ENCODE assay signal across 20 cellular contexts in the genomic region with DNA sequence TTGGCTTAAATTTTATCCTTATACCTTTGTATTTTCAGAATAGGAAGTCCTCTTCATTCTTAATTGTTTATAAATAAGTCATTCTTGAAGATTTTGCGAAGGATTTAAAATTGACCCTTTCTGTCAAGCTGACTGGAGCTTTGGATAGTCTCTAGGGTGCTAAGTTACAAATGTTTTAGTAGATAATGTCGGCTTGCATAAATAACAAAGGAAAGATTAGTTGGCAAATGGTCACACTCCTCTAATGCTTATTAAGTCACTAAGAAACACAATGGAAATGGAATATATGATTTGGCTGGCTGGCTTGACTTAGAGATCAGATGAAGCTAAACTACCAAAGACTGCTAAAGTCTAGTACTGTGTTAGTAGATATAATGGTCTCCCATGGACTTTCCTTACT. TPM values are rescaled to one million over a fixed set of nuclear protein-coding genes. Genes with fewer than 3 reads are reported as not detected.
DNase-seq lines count a peak whose midpoint lies in the region; ATAC-seq and TF ChIP-seq lines count a peak whose summit lies in the region.
"Had no signal": no experiment of that assay in that cellular context is flagged by ENCODE, and none has a peak within 500 bp of the region (broad histone marks: within the 10 kb centered on the region; RNA-seq: fewer than 3 reads in every experiment).

No MANE protein-coding gene starts in this region.

- no peak overlapping the region for H2AFZ ChIP-seq in Karpas-422 (ENCODE audit: low read length)
- H2AFZ ChIP-seq: GM23248 had no signal

- H3K27me3 ChIP-seq in Karpas-422 (ENCODE audit: low read length), result no peaks in the 10 kb centered on the region
- no peaks in the 10 kb centered on the region for H3K27me3 ChIP-seq in CD8-positive, alpha-beta memory T cell (ENCODE audit: insufficient read depth, low read length, poor library complexity, severe bottlenecking)
- H3K27me3 ChIP-seq: BLaER1 treated with 17β-estradiol and CSF1 and Interleukin-3, amounts not matched to agents 10 nM and 100 nM had no signal

- peak overlapping the region; percentile 65 for H3K27ac ChIP-seq in Karpas-422 (ENCODE audit: low read length)
- no peak overlapping the region for H3K27ac ChIP-seq in CD8-positive, alpha-beta memory T cell (ENCODE audit: low read depth, low read length)
- H3K27ac ChIP-seq: BLaER1 treated with 17β-estradiol and CSF1 and Interleukin-3, amounts not matched to agents 10 nM and 100 nM; GM23248 had no signal

- H3K36me3 ChIP-seq in Karpas-422 (ENCODE audit: insufficient read depth, low read length), result peaks cover 70% of the 10 kb centered on the region
- H3K36me3 ChIP-seq in CD8-positive, alpha-beta memory T cell (ENCODE audit: insufficient read depth, low read length), result peaks cover 45% of the 10 kb centered on the region

- no peak overlapping the region for H3K9ac ChIP-seq in Karpas-422 (ENCODE audit: low read length)
- H3K9ac ChIP-seq: BLaER1 treated with 17β-estradiol and CSF1 and Interleukin-3, amounts not matched to agents 10 nM and 100 nM; GM23248 had no signal

- no peaks in the 10 kb centered on the region for H3K27me3 Mint-ChIP-seq in activated naive CD8-positive, alpha-beta T cell
- H3K27me3 Mint-ChIP-seq in activated naive CD8-positive, alpha-beta T cell treated with anti-CD3 and anti-CD28 coated beads, Interleukin-2, amount 50 U/mL, for 24 hours, result no peaks in the 10 kb centered on the region
- H3K27me3 Mint-ChIP-seq in brain, result no peaks in the 10 kb centered on the region
- no peaks in the 10 kb centered on the region for H3K27me3 Mint-ChIP-seq in CD8-positive, alpha-beta memory T cell
- H3K27me3 Mint-ChIP-seq: B cell, IgD-negative memory B cell had no signal

- no peak overlapping the region for H3K4me3 Mint-ChIP-seq in activated naive CD8-positive, alpha-beta T cell
- no peak overlapping the region for H3K4me3 Mint-ChIP-seq in activated naive CD8-positive, alpha-beta T cell treated with anti-CD3 and anti-CD28 coated beads, Interleukin-2, amount 50 U/mL, for 24 hours
- H3K4me3 Mint-ChIP-seq in brain, result no peak overlapping the region
- no peak overlapping the region for H3K4me3 Mint-ChIP-seq in stimulated activated effector memory CD8-positive, alpha-beta T cell treated with anti-CD3 and anti-CD28 coated beads, Interleukin-12 subunit alpha, Interleukin-12 subunit beta, amount 100 ng/mL, for 72 hours
- H3K4me3 Mint-ChIP-seq in CD8-positive, alpha-beta memory T cell, result no peak overlapping the region
- H3K4me3 Mint-ChIP-seq: B cell; CD8-positive, alpha-beta T cell had no signal

- no peaks in the 10 kb centered on the region for H4K20me1 ChIP-seq in Karpas-422 (ENCODE audit: insufficient read depth, low read depth, low read length)

- no peaks in the 10 kb centered on the region for H3K4me1 Mint-ChIP-seq in activated naive CD8-positive, alpha-beta T cell (ENCODE audit: low read depth)
- H3K4me1 Mint-ChIP-seq in activated naive CD8-positive, alpha-beta T cell treated with anti-CD3 and anti-CD28 coated beads, Interleukin-2, amount 50 U/mL, for 24 hours, result no peaks in the 10 kb centered on the region
- H3K4me1 Mint-ChIP-seq in brain, result no peaks in the 10 kb centered on the region
- H3K4me1 Mint-ChIP-seq in stimulated activated effector memory CD8-positive, alpha-beta T cell treated with anti-CD3 and anti-CD28 coated beads, Interleukin-12 subunit alpha, Interleukin-12 subunit beta, amount 100 ng/mL, for 72 hours, result no peaks in the 10 kb centered on the region
- H3K4me1 Mint-ChIP-seq in CD8-positive, alpha-beta memory T cell, result no peaks in the 10 kb centered on the region

- no peaks in the 10 kb centered on the region for H3K79me2 ChIP-seq in Karpas-422 (ENCODE audit: low read length)

- no peak for TF ChIP-seq CTCF in brain (conservative IDR thresholded peaks at IDR 0.05)

- ATAC-seq in activated naive CD8-positive, alpha-beta T cell treated with anti-CD3 and anti-CD28 coated beads, Interleukin-2, amount 50 U/mL, for 24 hours, result no peak
- ATAC-seq in stimulated activated effector memory CD8-positive, alpha-beta T cell treated with anti-CD3 and anti-CD28 coated beads, Interleukin-12 subunit alpha, Interleukin-12 subunit beta, amount 100 ng/mL, for 72 hours, result no peak
- ATAC-seq in HG03045 (IDR thresholded peaks at IDR 0.05; ENCODE audit: unreplicated experiment), result no peak
- ATAC-seq: CD8-positive, alpha-beta T cell; HepG2 had no signal

- no peak for DNase-seq in activated naive CD8-positive, alpha-beta T cell treated with anti-CD3 and anti-CD28 coated beads, Interleukin-2, amount 50 U/mL, for 24 hours
- DNase-seq in Karpas-422 (no peak), SHP77 (lab: John Stamatoyannopoulos, UW) (no peak)
- DNase-seq in stimulated activated effector memory CD8-positive, alpha-beta T cell treated with anti-CD3 and anti-CD28 coated beads, Interleukin-12 subunit alpha, Interleukin-12 subunit beta, amount 100 ng/mL, for 72 hours (ENCODE audit: low spot score in 2 of 2), result no peak
- no peak for DNase-seq in CD8-positive, alpha-beta memory T cell
- DNase-seq: 8988T; CD8-positive, alpha-beta T cell; COR-L47; GDM1; GM23248; KBM-7 had no signal

- H3K36me3 Mint-ChIP-seq in activated naive CD8-positive, alpha-beta T cell, result peaks cover 25% of the 10 kb centered on the region
- peaks cover 67% of the 10 kb centered on the region for H3K36me3 Mint-ChIP-seq in activated naive CD8-positive, alpha-beta T cell treated with anti-CD3 and anti-CD28 coated beads, Interleukin-2, amount 50 U/mL, for 24 hours (ENCODE audit: low read depth)
- peaks cover 92% of the 10 kb centered on the region for H3K36me3 Mint-ChIP-seq in brain
- peaks cover 100% of the 10 kb centered on the region for H3K36me3 Mint-ChIP-seq in stimulated activated effector memory CD8-positive, alpha-beta T cell treated with anti-CD3 and anti-CD28 coated beads, Interleukin-12 subunit alpha, Interleukin-12 subunit beta, amount 100 ng/mL, for 72 hours
- peaks cover 22 to 85% (median 27%) of the 10 kb centered on the region in 3 donors for H3K36me3 Mint-ChIP-seq in CD8-positive, alpha-beta memory T cell

- H3K9me3 ChIP-seq in Karpas-422 (ENCODE audit: low read length), result no peaks in the 10 kb centered on the region
- H3K9me3 ChIP-seq in CD8-positive, alpha-beta memory T cell (ENCODE audit: low read length), result no peaks in the 10 kb centered on the region
- H3K9me3 ChIP-seq: HAP-1 had no signal

- POLR2A ChIA-PET in CD8-positive, alpha-beta memory T cell (lab: Charles Lee), result no interaction called here

- H3K27ac Mint-ChIP-seq in activated naive CD8-positive, alpha-beta T cell, result peak overlapping the region; percentile 22
- no peak overlapping the region for H3K27ac Mint-ChIP-seq in activated naive CD8-positive, alpha-beta T cell treated with anti-CD3 and anti-CD28 coated beads, Interleukin-2, amount 50 U/mL, for 24 hours
- peak overlapping the region in 3 of 5 experiments; percentile 17 to 50 (median 30) for H3K27ac Mint-ChIP-seq in brain
- H3K27ac Mint-ChIP-seq in stimulated activated effector memory CD8-positive, alpha-beta T cell treated with anti-CD3 and anti-CD28 coated beads, Interleukin-12 subunit alpha, Interleukin-12 subunit beta, amount 100 ng/mL, for 72 hours, result peak overlapping the region; percentile 76
- peak overlapping the region in 1 of 8 donors; percentile 27 for H3K27ac Mint-ChIP-seq in CD8-positive, alpha-beta memory T cell

- peaks cover 24% of the 10 kb centered on the region for H3K4me1 ChIP-seq in Karpas-422 (ENCODE audit: low read length)
- H3K4me1 ChIP-seq in CD8-positive, alpha-beta memory T cell (ENCODE audit: insufficient read depth, low read length), result no peaks in the 10 kb centered on the region
- H3K4me1 ChIP-seq: BLaER1 treated with 17β-estradiol and CSF1 and Interleukin-3, amounts not matched to agents 10 nM and 100 nM had no signal

- H3K4me3 ChIP-seq in Karpas-422 (ENCODE audit: low read length), result no peak overlapping the region
- no peak overlapping the region for H3K4me3 ChIP-seq in CD8-positive, alpha-beta memory T cell (ENCODE audit: low read length)
- H3K4me3 ChIP-seq: BLaER1 treated with 17β-estradiol and CSF1 and Interleukin-3, amounts not matched to agents 10 nM and 100 nM; GM12878; GM23248; HAP-1 had no signal

- CTCF ChIA-PET in CD8-positive, alpha-beta memory T cell (lab: Charles Lee), result interaction anchor here (1.1 to 2.8 kb wide), 3 partner anchors 15 to 35 kb away, joined by 4 to 9 read pairs (median 5); no protein-coding TSS in a partner anchor

- no peaks in the 10 kb centered on the region for H3K9me2 ChIP-seq in Karpas-422 (replicated peaks; ENCODE audit: insufficient read depth, low read length)

- peaks cover 5% of the 10 kb centered on the region for H3K9me3 Mint-ChIP-seq in activated naive CD8-positive, alpha-beta T cell (ENCODE audit: low read depth)
- no peaks in the 10 kb centered on the region for H3K9me3 Mint-ChIP-seq in activated naive CD8-positive, alpha-beta T cell treated with anti-CD3 and anti-CD28 coated beads, Interleukin-2, amount 50 U/mL, for 24 hours
- H3K9me3 Mint-ChIP-seq in brain, result peaks cover 0 to 8% (median 4%) of the 10 kb centered on the region in 5 experiments
- no peaks in the 10 kb centered on the region for H3K9me3 Mint-ChIP-seq in stimulated activated effector memory CD8-positive, alpha-beta T cell treated with anti-CD3 and anti-CD28 coated beads, Interleukin-12 subunit alpha, Interleukin-12 subunit beta, amount 100 ng/mL, for 72 hours
- no peaks in the 10 kb centered on the region for H3K9me3 Mint-ChIP-seq in CD8-positive, alpha-beta memory T cell
- H3K9me3 Mint-ChIP-seq: CD8-positive, alpha-beta T cell had no signal

- H3K4me2 ChIP-seq in Karpas-422 (ENCODE audit: low read depth, low read length, poor library complexity, severe bottlenecking), result peak overlapping the region; percentile 43
- H3K4me2 ChIP-seq: BLaER1 treated with 17β-estradiol and CSF1 and Interleukin-3, amounts not matched to agents 10 nM and 100 nM had no signal

RNA-seq across cellular contexts. Expression of a gene that starts 40.6 kb away (rescaled TPM):
- 49.9 and 65.9 TPM in 2 replicates for total RNA-seq in Karpas-422 (2014; rRNA removed; shearing (Covaris generic); ENCODE audit: low replicate concordance)
- 37.8 TPM for polyA plus RNA-seq in brain (ENCODE audit: insufficient read depth, low read depth, low replicate concordance)
- 10 to 100 TPM; 85.5 to 96.9 TPM for total RNA-seq in CD8-positive, alpha-beta memory T cell
- polyA plus RNA-seq in CD8-positive, alpha-beta memory T cell, result 106 TPM

RNA-seq across cellular contexts. Expression of a gene that starts 54.8 kb away (rescaled TPM):
- total RNA-seq in Karpas-422 (2014; rRNA removed; shearing (Covaris generic); ENCODE audit: low replicate concordance), result 0.14 and 0.19 TPM in 2 replicates
- not detected for polyA plus RNA-seq in brain (ENCODE audit: insufficient read depth, low read depth, low replicate concordance)
- total RNA-seq in CD8-positive, alpha-beta memory T cell, result under 1 TPM; 0.29 to 0.48 TPM
- not detected for polyA plus RNA-seq in CD8-positive, alpha-beta memory T cell
- total RNA-seq: HepG2 had no signal
- polyA plus RNA-seq: GM23248, HepG2, IgD-negative memory B cell had no signal
